ENCODE assay signal across 12 cellular contexts in genomic region chr14:54686219-54686870, GRCh38.
DNase-seq lines count a peak whose midpoint lies in the region; ATAC-seq, FAIRE-seq and TF ChIP-seq lines count a peak whose summit lies in the region.
"Had no signal": no experiment of that assay in that cellular context is flagged by ENCODE, and none has a peak within 500 bp of the region (broad histone marks: within the 10 kb centered on the region; RNA-seq: fewer than 3 reads in every experiment).

No MANE protein-coding gene starts in this region.

- H4K20me1 ChIP-seq in fibroblast of lung (ENCODE audit: control insufficient read depth, extremely low read depth, insufficient read depth, low read length), result no peaks in the 10 kb centered on the region

- no peak overlapping the region for H2AFZ ChIP-seq in fibroblast of lung (ENCODE audit: low read length)

- H3K4me1 ChIP-seq in fibroblast of lung (ENCODE audit: control insufficient read depth, extremely low read depth, insufficient read depth, low read length), result peaks cover 39% of the 10 kb centered on the region

- no peak for FAIRE-seq in RCC 7860 (lab: Jason Lieb, UNC)

- peak overlapping the region; percentile 51 for H3K4me2 ChIP-seq in fibroblast of lung (ENCODE audit: extremely low read depth, insufficient read depth, low read length)

- intact Hi-C loops in Right ventricle myocardium inferior (cut with DNase I) (loop anchor here (2.0 to 5.0 kb wide), 2 partner anchors 34 to 86 kb away; no protein-coding TSS in a partner anchor), cardiac septum (cut with DNase I) (no loop called here)

- no peak overlapping the region for H3K4me3 ChIP-seq in fibroblast of lung (replicated peaks in 1 of 4; ENCODE audit: control extremely low read depth in 1 of 4, insufficient read depth in 1 of 4, low read depth in 3 of 4, low read length in 4 of 4)

- H3K9me3 ChIP-seq in fibroblast of lung (ENCODE audit: control insufficient read depth, insufficient read depth, low read depth, low read length), result no peaks in the 10 kb centered on the region
- H3K9me3 ChIP-seq: BE2C had no signal

- H3K36me3 ChIP-seq in fibroblast of lung (ENCODE audit: control insufficient read depth, insufficient read depth, low read length), result no peaks in the 10 kb centered on the region
- H3K36me3 ChIP-seq: BE2C had no signal

- no peak for DNase-seq in Right ventricle myocardium inferior (ENCODE audit: missing footprints)
- DNase-seq in cardiac septum (ENCODE audit: low spot score), result no peak
- peak; percentile 85 to 95 for DNase-seq in fibroblast of lung (ENCODE audit: low read depth in 2 of 2)
- DNase-seq in omental fat pad (ENCODE audit: low spot score), result peak; percentile 41
- no peak for DNase-seq in HuH-7 (ENCODE audit: low spot score)
- no peak for DNase-seq in RCC 7860 (ENCODE audit: low spot score)
- DNase-seq: activated CD8-positive, alpha-beta T cell treated with anti-CD3 and anti-CD28 coated beads for 36 hours; BE2C; effector memory CD8-positive, alpha-beta T cell; NCI-H446 treated with DMSO at 0.1 percent for 48 hours had no signal

- no peaks in the 10 kb centered on the region for H3K27me3 ChIP-seq in fibroblast of lung (ENCODE audit: control insufficient read depth, insufficient read depth, low read length)
- H3K27me3 ChIP-seq: BE2C had no signal

- peak overlapping the region; percentile 83 for H3K27ac ChIP-seq in fibroblast of lung (ENCODE audit: insufficient read depth, low read length)

- no peak overlapping the region for H3K9ac ChIP-seq in fibroblast of lung (ENCODE audit: insufficient read depth, low read length)

- ATAC-seq in Right ventricle myocardium inferior (peak; percentile 65), omental fat pad (ENCODE audit: low FRiP score) (peak; percentile 32), GM21786 (IDR thresholded peaks at IDR 0.05; ENCODE audit: unreplicated experiment) (no peak), HG03354 (IDR thresholded peaks at IDR 0.05; ENCODE audit: poor library complexity, severe bottlenecking, unreplicated experiment) (no peak)
- ATAC-seq: activated CD8-positive, alpha-beta T cell treated with anti-CD3 and anti-CD28 coated beads for 36 hours had no signal

- H3K79me2 ChIP-seq in fibroblast of lung (ENCODE audit: control insufficient read depth, insufficient read depth, low read length), result peaks cover 71% of the 10 kb centered on the region

- TF ChIP-seq CTCF in fibroblast of lung (conservative IDR thresholded peaks at IDR 0.05 in 1 of 2, IDR thresholded peaks at IDR 0.05 in 1 of 2; ENCODE audit: low read depth in 1 of 2, low read length in 2 of 2), result no peak
- no peak for TF ChIP-seq CTCF in omental fat pad (IDR thresholded peaks at IDR 0.05)

Comparison
In these comparisons a context has a peak if more than half of its experiments do, and no peak if none do; other contexts are left out.
1. ATAC-seq: peak in Right ventricle myocardium inferior (single experiment) and omental fat pad (single experiment); none in GM21786 (single experiment) and HG03354 (single experiment).
2. DNase-seq: peak in fibroblast of lung (2 of 2) and omental fat pad (single experiment); none in Right ventricle myocardium inferior (single experiment), cardiac septum (single experiment), HuH-7 (single experiment) and RCC 7860 (single experiment).